ENCODE assay signal across 1 cellular context in the genomic region with DNA sequence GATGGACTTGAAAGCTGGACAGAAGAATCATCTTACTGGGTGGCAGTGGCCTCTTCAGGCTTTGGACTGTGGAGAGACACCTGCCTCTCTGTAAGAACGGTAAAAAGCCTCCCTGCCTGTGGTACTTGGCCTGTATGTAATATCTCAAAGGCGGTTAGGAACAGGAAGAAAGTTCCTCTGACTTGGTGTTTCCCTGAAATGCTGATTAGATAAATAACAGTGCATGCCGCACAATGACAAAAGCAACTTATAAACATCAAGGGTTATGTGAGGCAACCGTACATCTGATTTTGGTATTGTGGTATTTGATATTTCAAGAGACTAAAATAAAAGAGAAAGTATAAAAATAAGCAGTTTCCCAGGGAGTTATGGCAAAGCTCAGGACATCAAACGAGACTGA.
TF ChIP-seq lines count a peak whose summit lies in the region.

No MANE protein-coding gene starts in this region.

TF ChIP-seq in HepG2, 621 proteins besides CTCF, POLR2A, EP300 and RAD21 (continued from another document):
- TF ChIP-seq, protein P1, sequence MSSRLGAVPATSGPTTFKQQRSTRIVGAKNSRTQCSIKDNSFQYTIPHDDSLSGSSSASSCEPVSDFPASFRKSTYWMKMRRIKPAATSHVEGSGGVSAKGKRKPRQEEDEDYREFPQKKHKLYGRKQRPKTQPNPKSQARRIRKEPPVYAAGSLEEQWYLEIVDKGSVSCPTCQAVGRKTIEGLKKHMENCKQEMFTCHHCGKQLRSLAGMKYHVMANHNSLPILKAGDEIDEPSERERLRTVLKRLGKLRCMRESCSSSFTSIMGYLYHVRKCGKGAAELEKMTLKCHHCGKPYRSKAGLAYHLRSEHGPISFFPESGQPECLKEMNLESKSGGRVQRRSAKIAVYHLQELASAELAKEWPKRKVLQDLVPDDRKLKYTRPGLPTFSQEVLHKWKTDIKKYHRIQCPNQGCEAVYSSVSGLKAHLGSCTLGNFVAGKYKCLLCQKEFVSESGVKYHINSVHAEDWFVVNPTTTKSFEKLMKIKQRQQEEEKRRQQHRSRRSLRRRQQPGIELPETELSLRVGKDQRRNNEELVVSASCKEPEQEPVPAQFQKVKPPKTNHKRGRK (CRISPR knock-in tag; IDR thresholded peaks at IDR 0.05): no peak
- no peak for TF ChIP-seq TOE1 (CRISPR knock-in tag; IDR thresholded peaks at IDR 0.05)
- TF ChIP-seq, protein P2, sequence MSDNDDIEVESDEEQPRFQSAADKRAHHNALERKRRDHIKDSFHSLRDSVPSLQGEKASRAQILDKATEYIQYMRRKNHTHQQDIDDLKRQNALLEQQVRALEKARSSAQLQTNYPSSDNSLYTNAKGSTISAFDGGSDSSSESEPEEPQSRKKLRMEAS (IDR thresholded peaks at IDR 0.05): no peak
- TF ChIP-seq, protein P3, sequence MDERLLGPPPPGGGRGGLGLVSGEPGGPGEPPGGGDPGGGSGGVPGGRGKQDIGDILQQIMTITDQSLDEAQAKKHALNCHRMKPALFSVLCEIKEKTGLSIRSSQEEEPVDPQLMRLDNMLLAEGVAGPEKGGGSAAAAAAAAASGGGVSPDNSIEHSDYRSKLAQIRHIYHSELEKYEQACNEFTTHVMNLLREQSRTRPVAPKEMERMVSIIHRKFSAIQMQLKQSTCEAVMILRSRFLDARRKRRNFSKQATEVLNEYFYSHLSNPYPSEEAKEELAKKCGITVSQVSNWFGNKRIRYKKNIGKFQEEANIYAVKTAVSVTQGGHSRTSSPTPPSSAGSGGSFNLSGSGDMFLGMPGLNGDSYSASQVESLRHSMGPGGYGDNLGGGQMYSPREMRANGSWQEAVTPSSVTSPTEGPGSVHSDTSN (CRISPR knock-in tag; IDR thresholded peaks at IDR 0.05): no peak
- TF ChIP-seq, protein P4, sequence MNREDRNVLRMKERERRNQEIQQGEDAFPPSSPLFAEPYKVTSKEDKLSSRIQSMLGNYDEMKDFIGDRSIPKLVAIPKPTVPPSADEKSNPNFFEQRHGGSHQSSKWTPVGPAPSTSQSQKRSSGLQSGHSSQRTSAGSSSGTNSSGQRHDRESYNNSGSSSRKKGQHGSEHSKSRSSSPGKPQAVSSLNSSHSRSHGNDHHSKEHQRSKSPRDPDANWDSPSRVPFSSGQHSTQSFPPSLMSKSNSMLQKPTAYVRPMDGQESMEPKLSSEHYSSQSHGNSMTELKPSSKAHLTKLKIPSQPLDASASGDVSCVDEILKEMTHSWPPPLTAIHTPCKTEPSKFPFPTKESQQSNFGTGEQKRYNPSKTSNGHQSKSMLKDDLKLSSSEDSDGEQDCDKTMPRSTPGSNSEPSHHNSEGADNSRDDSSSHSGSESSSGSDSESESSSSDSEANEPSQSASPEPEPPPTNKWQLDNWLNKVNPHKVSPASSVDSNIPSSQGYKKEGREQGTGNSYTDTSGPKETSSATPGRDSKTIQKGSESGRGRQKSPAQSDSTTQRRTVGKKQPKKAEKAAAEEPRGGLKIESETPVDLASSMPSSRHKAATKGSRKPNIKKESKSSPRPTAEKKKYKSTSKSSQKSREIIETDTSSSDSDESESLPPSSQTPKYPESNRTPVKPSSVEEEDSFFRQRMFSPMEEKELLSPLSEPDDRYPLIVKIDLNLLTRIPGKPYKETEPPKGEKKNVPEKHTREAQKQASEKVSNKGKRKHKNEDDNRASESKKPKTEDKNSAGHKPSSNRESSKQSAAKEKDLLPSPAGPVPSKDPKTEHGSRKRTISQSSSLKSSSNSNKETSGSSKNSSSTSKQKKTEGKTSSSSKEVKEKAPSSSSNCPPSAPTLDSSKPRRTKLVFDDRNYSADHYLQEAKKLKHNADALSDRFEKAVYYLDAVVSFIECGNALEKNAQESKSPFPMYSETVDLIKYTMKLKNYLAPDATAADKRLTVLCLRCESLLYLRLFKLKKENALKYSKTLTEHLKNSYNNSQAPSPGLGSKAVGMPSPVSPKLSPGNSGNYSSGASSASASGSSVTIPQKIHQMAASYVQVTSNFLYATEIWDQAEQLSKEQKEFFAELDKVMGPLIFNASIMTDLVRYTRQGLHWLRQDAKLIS (CRISPR knock-in tag; IDR thresholded peaks at IDR 0.05): no peak
